ENCODE assay signal across 1 cellular context in the genomic region with DNA sequence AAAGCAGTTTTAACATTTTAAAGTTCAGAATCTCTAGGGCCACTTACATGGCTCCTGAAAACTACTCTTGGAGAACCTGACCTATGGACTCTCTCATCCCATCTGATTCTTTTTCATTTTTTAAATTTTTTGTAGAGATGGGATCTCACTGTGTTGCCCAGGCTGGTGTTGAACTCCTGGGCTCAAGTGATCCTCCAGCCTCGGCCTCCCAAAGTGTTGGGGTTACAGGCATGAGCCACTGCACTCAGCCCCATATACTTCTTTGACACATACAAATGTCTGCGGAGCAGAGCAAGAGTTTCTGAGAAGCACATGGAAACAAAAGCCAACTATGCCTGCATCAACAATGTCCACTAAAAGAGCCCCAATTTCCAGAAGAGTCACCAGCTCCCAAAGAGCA.
TF ChIP-seq lines count a peak whose summit lies in the region.

No MANE protein-coding gene starts in this region.

TF ChIP-seq in K562, 482 proteins besides CTCF, POLR2A, EP300 and RAD21 (continued from another document):
- TF ChIP-seq, protein P1, sequence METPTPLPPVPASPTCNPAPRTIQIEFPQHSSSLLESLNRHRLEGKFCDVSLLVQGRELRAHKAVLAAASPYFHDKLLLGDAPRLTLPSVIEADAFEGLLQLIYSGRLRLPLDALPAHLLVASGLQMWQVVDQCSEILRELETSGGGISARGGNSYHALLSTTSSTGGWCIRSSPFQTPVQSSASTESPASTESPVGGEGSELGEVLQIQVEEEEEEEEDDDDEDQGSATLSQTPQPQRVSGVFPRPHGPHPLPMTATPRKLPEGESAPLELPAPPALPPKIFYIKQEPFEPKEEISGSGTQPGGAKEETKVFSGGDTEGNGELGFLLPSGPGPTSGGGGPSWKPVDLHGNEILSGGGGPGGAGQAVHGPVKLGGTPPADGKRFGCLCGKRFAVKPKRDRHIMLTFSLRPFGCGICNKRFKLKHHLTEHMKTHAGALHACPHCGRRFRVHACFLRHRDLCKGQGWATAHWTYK (CRISPR knock-in tag; IDR thresholded peaks at IDR 0.05), result no peak
- no peak for TF ChIP-seq CCNT2 (IDR thresholded peaks at IDR 0.05; ENCODE audit: borderline replicate concordance, extremely low read depth, insufficient read length, low read depth, low read length)
